16 cellular contexts compared by ENCODE assay signal in the genomic region with DNA sequence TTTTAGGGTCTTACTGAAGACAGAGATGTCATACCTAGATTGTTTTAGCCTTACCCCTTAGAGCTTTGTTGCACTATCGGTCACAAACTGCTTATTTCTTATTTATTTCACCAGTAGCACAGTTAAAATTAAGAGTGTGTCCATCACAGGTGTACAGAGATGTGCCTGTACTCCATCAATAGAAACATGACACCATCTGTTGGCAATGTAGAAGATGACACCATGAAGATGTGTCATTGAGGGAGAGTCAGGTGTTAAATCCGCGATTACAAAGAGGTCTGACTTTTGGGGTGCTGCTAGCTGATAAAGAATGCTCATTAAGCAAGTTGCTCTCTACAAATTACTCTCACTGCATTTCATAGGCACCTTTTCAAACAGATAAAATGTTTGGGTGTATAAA.
A peak's percentile ranks its signal among the peaks of the same experiment; 100 is the strongest.
DNase-seq lines count a peak whose midpoint lies in the region; ATAC-seq, FAIRE-seq and TF ChIP-seq lines count a peak whose summit lies in the region.
"Had no signal": no experiment of that assay in that cellular context is flagged by ENCODE, and none has a peak within 500 bp of the region (broad histone marks: within the 10 kb centered on the region; RNA-seq: fewer than 3 reads in every experiment).

No MANE protein-coding gene starts in this region.

- WGBS in endodermal cell (ENCODE audit: insufficient coverage in 1 of 2, insufficient read length in 1 of 2), 2 experiments = 71 to 86% methylated on average over 1 to 3 of the region's 3 CpGs
- 85 to 87% methylated on average over 3 of the region's 3 CpGs for WGBS in aorta, 2 donors

- no peaks in the 10 kb centered on the region for H3K9me3 Mint-ChIP-seq in stimulated activated naive CD8-positive, alpha-beta T cell treated with anti-CD3 and anti-CD28 coated beads, Interleukin-15, amount 100 ng/mL, for 72 hours
- no peaks in the 10 kb centered on the region for H3K9me3 Mint-ChIP-seq in endodermal cell
- H3K9me3 Mint-ChIP-seq: activated naive CD4-positive, alpha-beta T cell treated with anti-CD3 and anti-CD28 coated beads, Interleukin-2, amount 50 U/mL, for 72 hours; effector memory CD8-positive, alpha-beta T cell; stimulated activated memory B cell treated with anti-CD40 and anti-IgM and Interleukin-4, amounts not matched to agents 10 μg/mL and 1 μg/mL and 100 μg/mL, for 72 hours had no signal

- FAIRE-seq in H54 (lab: Jason Lieb, UNC) = no peak
- FAIRE-seq in frontal cortex (lab: Jason Lieb, UNC) = no peak
- FAIRE-seq: GM12892 had no signal

- DNase-seq in stimulated activated naive CD8-positive, alpha-beta T cell treated with anti-CD3 and anti-CD28 coated beads, Interleukin-15, amount 100 ng/mL, for 72 hours = no peak
- DNase-seq in stimulated activated naive CD8-positive, alpha-beta T cell treated with anti-CD3 and anti-CD28 coated beads, Interleukin-15, Interleukin-2, amounts not matched to agents 100 U/mL and 50 U/mL, for 24 hours = no peak
- DNase-seq in NCI-H146 treated with DMSO at 0.1 percent for 48 hours (lab: John Stamatoyannopoulos, UW; ENCODE audit: unreplicated experiment) (peak; percentile 51), endodermal cell (no peak), H54 (ENCODE audit: insufficient read length, low spot score) (no peak), upper lobe of right lung (no peak), frontal cortex (ENCODE audit: low spot score in 2 of 2) (no peak), aorta (no peak)
- DNase-seq: activated CD4-positive, alpha-beta T cell treated with anti-CD3 and anti-CD28 coated beads, Interleukin-2, amount 50 U/mL, for 48 hours; effector memory CD8-positive, alpha-beta T cell; hippocampal formation; stimulated activated CD4-positive, alpha-beta T cell treated with anti-CD3 and anti-CD28 coated beads, Interleukin-15, amount 100 ng/mL, for 24 hours had no signal

- no peaks in the 10 kb centered on the region for H3K27me3 Mint-ChIP-seq in stimulated activated naive CD8-positive, alpha-beta T cell treated with anti-CD3 and anti-CD28 coated beads, Interleukin-15, amount 100 ng/mL, for 72 hours
- H3K27me3 Mint-ChIP-seq in endodermal cell (ENCODE audit: insufficient read depth) = no peaks in the 10 kb centered on the region
- H3K27me3 Mint-ChIP-seq: effector memory CD8-positive, alpha-beta T cell; stimulated activated memory B cell treated with anti-CD40 and anti-IgM and Interleukin-4, amounts not matched to agents 10 μg/mL and 1 μg/mL and 100 μg/mL, for 72 hours had no signal

- H3K9ac ChIP-seq in endodermal cell (ENCODE audit: extremely low read depth, low read length, poor library complexity, severe bottlenecking) = no peak overlapping the region
- H3K9ac ChIP-seq: BLaER1 treated with 17β-estradiol and CSF1 and Interleukin-3, amounts not matched to agents 10 nM and 100 nM had no signal

- no peak overlapping the region for H3K4me3 Mint-ChIP-seq in stimulated activated naive CD8-positive, alpha-beta T cell treated with anti-CD3 and anti-CD28 coated beads, Interleukin-15, amount 100 ng/mL, for 72 hours
- no peak overlapping the region for H3K4me3 Mint-ChIP-seq in endodermal cell
- H3K4me3 Mint-ChIP-seq: effector memory CD8-positive, alpha-beta T cell; stimulated activated memory B cell treated with anti-CD40 and anti-IgM and Interleukin-4, amounts not matched to agents 10 μg/mL and 1 μg/mL and 100 μg/mL, for 72 hours had no signal

- H3K36me3 Mint-ChIP-seq in endodermal cell (ENCODE audit: low read depth) = peaks cover 55% of the 10 kb centered on the region

- TF ChIP-seq POLR2A in H54 (IDR thresholded peaks at IDR 0.05; ENCODE audit: low read depth, low read length) = no peak

- H3K36me3 ChIP-seq in endodermal cell (ENCODE audit: control insufficient read depth, insufficient read depth, low read length) (peaks cover 22% of the 10 kb centered on the region), upper lobe of right lung (peaks cover 25% of the 10 kb centered on the region), aorta (ENCODE audit: control insufficient read depth in 1 of 2, insufficient read depth in 2 of 2, low read length in 1 of 2) (peaks cover 0 to 2% of the 10 kb centered on the region in 2 donors)

- TF ChIP-seq CTCF in endodermal cell (conservative IDR thresholded peaks at IDR 0.05) (peak; percentile 24), upper lobe of right lung (IDR thresholded peaks at IDR 0.05) (no peak)

- H3K4me1 ChIP-seq in endodermal cell (ENCODE audit: control insufficient read depth, insufficient read depth, low read length) (no peaks in the 10 kb centered on the region), upper lobe of right lung (no peaks in the 10 kb centered on the region), aorta (ENCODE audit: control insufficient read depth in 1 of 2, insufficient read depth in 2 of 2, low read length in 2 of 2) (no peaks in the 10 kb centered on the region)

- H3K27me3 ChIP-seq in endodermal cell (ENCODE audit: control insufficient read depth, insufficient read depth, low read length, poor library complexity, severe bottlenecking) (no peaks in the 10 kb centered on the region), upper lobe of right lung (no peaks in the 10 kb centered on the region), aorta (ENCODE audit: control insufficient read depth in 1 of 2, insufficient read depth in 2 of 2, low read length in 1 of 2) (no peaks in the 10 kb centered on the region)
- H3K27me3 ChIP-seq: BLaER1 treated with 17β-estradiol and CSF1 and Interleukin-3, amounts not matched to agents 10 nM and 100 nM had no signal

- ATAC-seq in stimulated activated naive CD8-positive, alpha-beta T cell treated with anti-CD3 and anti-CD28 coated beads, Interleukin-15, amount 100 ng/mL, for 72 hours = peak; percentile 55
- ATAC-seq in stimulated activated naive CD8-positive, alpha-beta T cell treated with anti-CD3 and anti-CD28 coated beads, Interleukin-15, Interleukin-2, amounts not matched to agents 100 U/mL and 50 U/mL, for 24 hours = no peak
- ATAC-seq in upper lobe of right lung (no peak), aorta (ENCODE audit: low FRiP score) (no peak)
- ATAC-seq: effector memory CD8-positive, alpha-beta T cell; stimulated activated memory B cell treated with anti-CD40 and anti-IgM and Interleukin-4, amounts not matched to agents 10 μg/mL and 1 μg/mL and 100 μg/mL, for 72 hours had no signal

- no peak overlapping the region for H3K27ac ChIP-seq in endodermal cell (ENCODE audit: low read depth, low read length)
- no peak overlapping the region for H3K27ac ChIP-seq in upper lobe of right lung
- no peak overlapping the region for H3K27ac ChIP-seq in aorta (ENCODE audit: low read depth in 1 of 2, low read length in 2 of 2)

- peaks cover 4% of the 10 kb centered on the region for H3K4me1 Mint-ChIP-seq in stimulated activated naive CD8-positive, alpha-beta T cell treated with anti-CD3 and anti-CD28 coated beads, Interleukin-15, amount 100 ng/mL, for 72 hours
- H3K4me1 Mint-ChIP-seq in endodermal cell = peaks cover 21% of the 10 kb centered on the region
- H3K4me1 Mint-ChIP-seq: stimulated activated memory B cell treated with anti-CD40 and anti-IgM and Interleukin-4, amounts not matched to agents 10 μg/mL and 1 μg/mL and 100 μg/mL, for 72 hours had no signal

- H3K9me3 ChIP-seq in endodermal cell (ENCODE audit: control insufficient read depth, low read length) = no peaks in the 10 kb centered on the region
- no peaks in the 10 kb centered on the region for H3K9me3 ChIP-seq in upper lobe of right lung
- H3K9me3 ChIP-seq in aorta (ENCODE audit: control insufficient read depth, low read length) = no peaks in the 10 kb centered on the region

- H3K27ac Mint-ChIP-seq in stimulated activated naive CD8-positive, alpha-beta T cell treated with anti-CD3 and anti-CD28 coated beads, Interleukin-15, amount 100 ng/mL, for 72 hours = peak overlapping the region in 1 of 2 donors; percentile 51
- no peak overlapping the region for H3K27ac Mint-ChIP-seq in endodermal cell
- H3K27ac Mint-ChIP-seq: stimulated activated memory B cell treated with anti-CD40 and anti-IgM and Interleukin-4, amounts not matched to agents 10 μg/mL and 1 μg/mL and 100 μg/mL, for 72 hours had no signal

- intact Hi-C loops in upper lobe of right lung (cut with DNase I) (no loop called here), aorta (cut with DNase I) (loop anchor here in 1 of 2 donors (10.0 kb wide), 1 partner anchor 155 kb away; no protein-coding TSS in a partner anchor)

- H3K4me3 ChIP-seq in endodermal cell (ENCODE audit: low read length) (no peak overlapping the region), upper lobe of right lung (no peak overlapping the region), aorta (ENCODE audit: low read length in 2 of 2) (no peak overlapping the region)
- H3K4me3 ChIP-seq: BLaER1 treated with 17β-estradiol and CSF1 and Interleukin-3, amounts not matched to agents 10 nM and 100 nM had no signal
